8 cellular contexts compared by ENCODE assay signal in the genomic region with DNA sequence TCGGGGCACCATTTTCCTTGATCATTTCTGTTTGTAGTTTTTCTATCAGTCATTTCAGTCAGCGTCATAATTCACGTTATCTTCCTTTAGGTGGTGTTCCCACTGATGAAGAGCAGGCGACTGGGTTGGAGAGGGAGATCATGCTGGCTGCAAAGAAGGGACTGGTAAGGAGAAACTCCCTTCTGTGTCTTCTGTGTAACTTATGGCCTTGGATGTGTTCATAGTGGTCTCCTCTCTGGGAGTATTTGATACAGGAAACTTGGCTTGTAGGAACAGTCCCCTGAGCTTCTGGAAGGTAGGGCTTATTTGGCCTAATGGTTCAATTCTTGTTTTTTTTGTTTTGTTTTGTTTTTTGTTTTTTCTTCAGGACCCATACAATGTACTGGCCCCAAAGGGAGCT. TPM values are rescaled to one million over a fixed set of nuclear protein-coding genes. Genes with fewer than 3 reads are reported as not detected.
DNase-seq lines count a peak whose midpoint lies in the region; ATAC-seq and TF ChIP-seq lines count a peak whose summit lies in the region.

No MANE protein-coding gene starts in this region.

- TF ChIP-seq CTCF in GM10266 (IDR thresholded peaks at IDR 0.05; ENCODE audit: control insufficient read depth, insufficient read depth, low read depth, missing control alignments) (no peak), fibroblast of pulmonary artery (IDR thresholded peaks at IDR 0.05; ENCODE audit: low read length, missing control alignments) (no peak), gastrocnemius medialis (IDR thresholded peaks at IDR 0.05 in 4 of 5, conservative IDR thresholded peaks at IDR 0.05 in 1 of 5) (no peak)

- H3K36me3 ChIP-seq in SK-N-MC (ENCODE audit: insufficient read depth, low read length) (peaks cover 26% of the 10 kb centered on the region), gastrocnemius medialis (peaks cover 0 to 37% of the 10 kb centered on the region in 2 donors)

- no peak for ATAC-seq in gastrocnemius medialis

- no peaks in the 10 kb centered on the region for H3K9me3 ChIP-seq in SK-N-MC (ENCODE audit: low read depth, low read length)
- H3K9me3 ChIP-seq in gastrocnemius medialis = no peaks in the 10 kb centered on the region

- peak overlapping the region; percentile 93 for H3K9ac ChIP-seq in SK-N-MC (ENCODE audit: insufficient read length)

- no peaks in the 10 kb centered on the region for H3K27me3 ChIP-seq in gastrocnemius medialis

- H3K27ac ChIP-seq in SK-N-MC (no peak overlapping the region), gastrocnemius medialis (peak overlapping the region; percentile 90 to 98 (median 98))

- intact Hi-C loops in gastrocnemius medialis (cut with DNase I; ENCODE audit: low total_unique reads) = loop anchor here (1.0 to 10.0 kb wide), 2 partner anchors 16 to 52 kb away; no protein-coding TSS in a partner anchor

- no peak for TF ChIP-seq POLR2A in gastrocnemius medialis (IDR thresholded peaks at IDR 0.05)

- peaks cover 15% of the 10 kb centered on the region in 2 donors for H3K4me1 ChIP-seq in gastrocnemius medialis

- peak; percentile 2 for DNase-seq in GM10266 (ENCODE audit: extremely low spot score)
- DNase-seq in SK-N-MC (ENCODE audit: low read depth, low spot score) = no peak
- no peak for DNase-seq in fibroblast of pulmonary artery (ENCODE audit: low read depth)
- DNase-seq in gastrocnemius medialis = no peak
- DNase-seq in NCI-H1694 treated with DMSO at 0.1 percent for 48 hours (lab: John Stamatoyannopoulos, UW) = no peak
- no peak for DNase-seq in CD1c-positive myeloid dendritic cell (ENCODE audit: extremely low spot score)
- no peak for DNase-seq in activated CD4-positive, CD25-positive, alpha-beta regulatory T cell treated with anti-CD3 and anti-CD28 coated beads, Interleukin-2, amount 50 U/mL, for 72 hours
- DNase-seq in NK-92 treated with Interleukin-12 subunit alpha and Interleukin-12 subunit beta, amount 100 ng/mL, for 24 hours (lab: John Stamatoyannopoulos, UW) = no peak

- in situ Hi-C loops in gastrocnemius medialis (cut with MboI; ENCODE audit: low sequenced_read_pairs in 4 of 4) = no loop called here

- H3K4me3 ChIP-seq in SK-N-MC = peak overlapping the region; percentile 89
- peak overlapping the region; percentile 98 for H3K4me3 ChIP-seq in fibroblast of pulmonary artery (replicated peaks; ENCODE audit: low read depth, low read length)
- H3K4me3 ChIP-seq in gastrocnemius medialis = peak overlapping the region; percentile 85 to 97 (median 94)

RNA-seq across cellular contexts. Expression of a gene that starts 1.1 kb away (rescaled TPM):
- 1,000 to 10,000 TPM in 3 of 4 donors, 100 to 1,000 TPM in 1; 742 to 1,417 (median 1,247) TPM for total RNA-seq in gastrocnemius medialis

RNA-seq across cellular contexts. Expression of a gene that starts 16.9 kb away (rescaled TPM):
- 10 to 100 TPM; 53.5 to 76.1 (median 56.5) TPM for total RNA-seq in gastrocnemius medialis

RNA-seq across cellular contexts. Expression of a gene that starts 22.5 kb away (rescaled TPM):
- total RNA-seq in gastrocnemius medialis = 1 to 10 TPM in 1 of 4 donors, under 1 TPM in 1, not detected in 2; 0.85 to 4.2 TPM

RNA-seq across cellular contexts. Expression of a gene that starts 57.3 kb away (rescaled TPM):
- total RNA-seq in gastrocnemius medialis = 1 to 10 TPM; 1.1 to 3.9 (median 2.2) TPM
